In the genomic region with DNA sequence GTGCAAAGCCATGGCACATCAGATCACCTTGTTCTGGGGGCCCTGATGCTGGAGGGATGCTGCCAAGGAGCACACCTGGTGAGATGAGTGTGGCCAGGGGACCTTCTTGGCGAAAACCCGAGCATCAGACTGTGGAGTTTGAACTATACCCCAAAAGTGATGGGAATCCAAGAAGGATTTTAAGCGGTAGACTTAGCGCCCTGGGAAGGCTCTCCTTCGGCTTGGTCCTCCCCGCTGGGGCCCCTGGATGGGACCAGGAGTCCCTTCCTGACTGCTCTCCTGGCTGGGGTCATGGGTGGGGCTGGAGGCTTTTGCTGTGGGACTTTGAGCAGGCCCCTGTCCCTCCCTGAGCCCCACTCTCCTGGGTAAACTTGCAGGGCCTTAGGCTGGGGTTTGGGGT, we compare ENCODE assay signal across 22 cellular contexts. TPM values are rescaled to one million over a fixed set of nuclear protein-coding genes. Genes with fewer than 3 reads are reported as not detected.
DNase-seq lines count a peak whose midpoint lies in the region; ATAC-seq, FAIRE-seq and TF ChIP-seq lines count a peak whose summit lies in the region.
"Had no signal": no experiment of that assay in that cellular context is flagged by ENCODE, and none has a peak within 500 bp of the region (broad histone marks: within the 10 kb centered on the region; RNA-seq: fewer than 3 reads in every experiment).

No MANE protein-coding gene starts in this region.

- no peak for TF ChIP-seq POLR2A in HepG2 (IDR thresholded peaks at IDR 0.05; ENCODE audit: insufficient read depth in 1 of 2, low read depth in 2 of 2, low read length in 2 of 2)
- TF ChIP-seq POLR2A in right lobe of liver (IDR thresholded peaks at IDR 0.05) = no peak

- H3K4me2 ChIP-seq in HepG2 (ENCODE audit: low read depth, low read length) (no peak overlapping the region), trophoblast cell (ENCODE audit: low read length) (no peak overlapping the region)

- H3K4me1 ChIP-seq in HepG2 (ENCODE audit: insufficient read depth, low read length) = peaks cover 51% of the 10 kb centered on the region
- no peaks in the 10 kb centered on the region for H3K4me1 ChIP-seq in right lobe of liver
- H3K4me1 ChIP-seq in NT2/D1 (ENCODE audit: insufficient read depth, insufficient read length) = peaks cover 15% of the 10 kb centered on the region
- H3K4me1 ChIP-seq in trophoblast cell (ENCODE audit: control insufficient read depth in 1 of 2, insufficient read depth in 2 of 2, low read length in 2 of 2) = peaks cover 0 to 6% of the 10 kb centered on the region in 2 experiments
- H3K4me1 ChIP-seq: Caco-2 had no signal

- no peak for TF ChIP-seq RAD21 in HepG2 (CRISPR knock-in tag; IDR thresholded peaks at IDR 0.05)

- no peak overlapping the region for H2AK5ac ChIP-seq in trophoblast cell (ENCODE audit: low read length)

- H2AFZ ChIP-seq in HepG2 (ENCODE audit: low read length) (no peak overlapping the region), trophoblast cell (ENCODE audit: insufficient read depth, low read length, poor library complexity) (no peak overlapping the region)
- H2AFZ ChIP-seq: GM23248 had no signal

- H2BK12ac ChIP-seq in trophoblast cell (ENCODE audit: low read length) = no peak overlapping the region

- no peak for FAIRE-seq in HepG2 (lab: Jason Lieb, UNC)
- FAIRE-seq: G401.6, GM19239, H1 had no signal

- no peak overlapping the region for H4K12ac ChIP-seq in trophoblast cell (ENCODE audit: low read depth, low read length)

- no peak for ATAC-seq in HepG2
- ATAC-seq in right lobe of liver = no peak
- ATAC-seq in GM18873 (IDR thresholded peaks at IDR 0.05; ENCODE audit: low FRiP score, unreplicated experiment) = no peak
- ATAC-seq: CD8-positive, alpha-beta T cell had no signal

- H3K18ac ChIP-seq in trophoblast cell (ENCODE audit: low read length) = peak overlapping the region; percentile 30

- no peak for TF ChIP-seq CTCF in HepG2 (CRISPR knock-in tag; IDR thresholded peaks at IDR 0.05)
- TF ChIP-seq CTCF in right lobe of liver (IDR thresholded peaks at IDR 0.05) = no peak

- no peak overlapping the region for H4K8ac ChIP-seq in trophoblast cell (ENCODE audit: low read depth, low read length)

- no peak overlapping the region for H2BK5ac ChIP-seq in trophoblast cell (ENCODE audit: low read depth, low read length, poor library complexity)

- POLR2A ChIA-PET in HepG2 (lab: Yijun Ruan, JAX) = interaction anchor here (1.6 kb wide), 1 partner anchor 9 kb away, joined by 5 read pairs; no protein-coding TSS in a partner anchor

- H3K23ac ChIP-seq in trophoblast cell (ENCODE audit: low read length) = no peak overlapping the region

- H3K4me3 ChIP-seq in HepG2 (replicated peaks in 1 of 3; ENCODE audit: insufficient read depth in 1 of 3, low read depth in 2 of 3, low read length in 3 of 3) (no peak overlapping the region), right lobe of liver (no peak overlapping the region), NT2/D1 (ENCODE audit: insufficient read length, low read depth) (no peak overlapping the region), trophoblast cell (ENCODE audit: low read depth, low read length) (no peak overlapping the region)
- H3K4me3 ChIP-seq: GM23248 had no signal

- H3K79me1 ChIP-seq in trophoblast cell (ENCODE audit: low read length) = no peaks in the 10 kb centered on the region

- H3K27ac ChIP-seq in HepG2 (ENCODE audit: extremely low read length, insufficient read depth, low read length) (no peak overlapping the region), right lobe of liver (no peak overlapping the region), trophoblast cell (ENCODE audit: low read depth, low read length) (no peak overlapping the region)
- H3K27ac ChIP-seq: C4-2B, GM23248 had no signal

- no peaks in the 10 kb centered on the region for H3K27me3 ChIP-seq in HepG2 (ENCODE audit: control insufficient read depth in 1 of 2, insufficient read depth in 2 of 2, low read length in 2 of 2)
- H3K27me3 ChIP-seq in right lobe of liver = no peaks in the 10 kb centered on the region
- no peaks in the 10 kb centered on the region for H3K27me3 ChIP-seq in NT2/D1 (ENCODE audit: insufficient read depth, insufficient read length)
- H3K27me3 ChIP-seq in trophoblast cell (ENCODE audit: insufficient read depth, low read length) = no peaks in the 10 kb centered on the region

- H3K9me3 ChIP-seq in HepG2 (ENCODE audit: low read length) (no peaks in the 10 kb centered on the region), right lobe of liver (no peaks in the 10 kb centered on the region), NT2/D1 (ENCODE audit: insufficient read depth, low read length) (no peaks in the 10 kb centered on the region), trophoblast cell (ENCODE audit: insufficient read depth, low read depth, low read length) (peaks cover 1% of the 10 kb centered on the region)
- H3K9me3 ChIP-seq: Caco-2 had no signal

- peak overlapping the region; percentile 27 for H3K4ac ChIP-seq in trophoblast cell (ENCODE audit: low read depth, low read length)

- TF ChIP-seq EP300 in HepG2 (IDR thresholded peaks at IDR 0.05; ENCODE audit: low read depth in 2 of 2, low read length in 2 of 2) (no peak), HepG2 (CRISPR knock-in tag; IDR thresholded peaks at IDR 0.05; ENCODE audit: borderline replicate concordance) (no peak)

- in situ Hi-C loops in HepG2 (cut with HindIII; ENCODE audit: extremely low pct_ligation_motif_present, low pct_unique_long_range_greater_than_20kb) = no loop called here

- no peak overlapping the region for H3K14ac ChIP-seq in trophoblast cell (ENCODE audit: low read length)

- no peak overlapping the region for H2BK120ac ChIP-seq in trophoblast cell (ENCODE audit: insufficient read depth, low read length, poor library complexity)

- no peaks in the 10 kb centered on the region; the same call in 1 of the 2 replicates for H4K20me1 ChIP-seq in HepG2 (ENCODE audit: insufficient read depth, low read length)

- intact Hi-C loops in HepG2 (cut with micrococcal nuclease; ENCODE audit: unreplicated experiment) (no loop called here), right lobe of liver (cut with DNase I) (no loop called here)

- no peak overlapping the region for H4K91ac ChIP-seq in trophoblast cell (ENCODE audit: low read depth, low read length)

- H3K36me3 ChIP-seq in HepG2 (replicated peaks in 1 of 2; ENCODE audit: control insufficient read depth in 1 of 2, insufficient read depth in 2 of 2, low read length in 2 of 2) (peaks cover 4 to 14% of the 10 kb centered on the region in 2 experiments; a peak in 4 of 5 replicates), right lobe of liver (no peaks in the 10 kb centered on the region), NT2/D1 (ENCODE audit: insufficient read depth, insufficient read length, low read length) (peaks cover 34% of the 10 kb centered on the region), trophoblast cell (ENCODE audit: control insufficient read depth in 1 of 2, insufficient read depth in 2 of 2, low read length in 2 of 2) (peaks cover 27 to 32% of the 10 kb centered on the region in 2 experiments)

- no peak overlapping the region for H3K9ac ChIP-seq in HepG2 (ENCODE audit: insufficient read depth, low read depth, low read length)
- H3K9ac ChIP-seq in NT2/D1 (ENCODE audit: insufficient read length, low read depth) = peak overlapping the region; percentile 6
- no peak overlapping the region for H3K9ac ChIP-seq in trophoblast cell (ENCODE audit: low read length)
- H3K9ac ChIP-seq: GM23248 had no signal

- 95% methylated on average over 3 of the region's 6 CpGs for WGBS in HepG2 (ENCODE audit: low lambda C conversion rate)
- WGBS in right lobe of liver (ENCODE audit: insufficient coverage, low coverage, low lambda C conversion rate, missing lambda C conversion rate) = no CpG with 5 or more reads among the region's 6 CpGs
- WGBS in trophoblast cell (ENCODE audit: extremely low coverage, insufficient coverage, insufficient read length) = no CpG with 5 or more reads among the region's 6 CpGs

- BruUV-seq in HepG2 (replicated peaks; lab: Mats Ljungman, UMichigan) = no TSS peak

- CTCF ChIA-PET in HepG2 (lab: Yijun Ruan, JAX; ENCODE audit: low intra/inter-chr PET ratio, low total read pairs) = no interaction called here

- no peak for DNase-seq in HepG2 (ENCODE audit: low spot score)
- DNase-seq in right lobe of liver = no peak
- DNase-seq in NT2/D1 (ENCODE audit: low read depth, low spot score) = no peak
- peak; percentile 73 for DNase-seq in mesenteric fat pad (ENCODE audit: low spot score)
- no peak for DNase-seq in trophoblast cell
- DNase-seq in NCI-H2081 (lab: John Stamatoyannopoulos, UW) = no peak
- DNase-seq in SW480 (ENCODE audit: low spot score) = no peak
- DNase-seq: Caco-2; CD4-positive, CD25-positive, alpha-beta regulatory T cell; CD8-positive, alpha-beta T cell; DMS153; DND-41; H7; HCEC 1CT had no signal

- H3K79me2 ChIP-seq in HepG2 (ENCODE audit: insufficient read depth, low read length) (peaks cover 15% of the 10 kb centered on the region), trophoblast cell (ENCODE audit: control insufficient read depth, insufficient read depth, low read length, poor library complexity) (peaks cover 2% of the 10 kb centered on the region)

RNA-seq across cellular contexts. Expression of gene ZNF362, which starts 10.5 kb away (rescaled TPM):
- 8.3 TPM in 2 replicates for total RNA-seq in HepG2 (2016; rRNA removed; fragmentation: Illumina TruSeq; extraction: Trizol)
- 6.7 and 7.0 TPM in 2 replicates for total RNA-seq in HepG2 (2016; cell fraction: cytosol; rRNA removed; fragmentation: Illumina TruSeq; extraction: Trizol; ENCODE audit: low read depth)
- 7.8 and 9.0 TPM in 2 replicates for total RNA-seq in HepG2 (2016; cell fraction: insoluble cytoplasmic fraction; rRNA removed; fragmentation: Illumina TruSeq; extraction: Trizol)
- 16.5 and 17.3 TPM in 2 replicates for total RNA-seq in HepG2 (2016; cell fraction: membrane; rRNA removed; fragmentation: Illumina TruSeq; extraction: Trizol)
- total RNA-seq in HepG2 (2016; cell fraction: nucleus; rRNA removed; fragmentation: Illumina TruSeq; extraction: Trizol) = 6.2 and 7.0 TPM in 2 replicates
- polyA plus RNA-seq in HepG2 (2011; rRNA removed) = 14.2 and 16.6 TPM in 2 replicates
- 5.7 and 9.0 TPM in 2 replicates for polyA plus RNA-seq in HepG2 (2011; cell fraction: cytosol; rRNA removed)
- polyA plus RNA-seq in HepG2 (2011; cell fraction: nucleus; rRNA removed) = 18.1 and 28.2 TPM in 2 replicates
- 14.1 and 14.8 TPM in 2 replicates for polyA plus RNA-seq in HepG2 (2012)
- polyA plus RNA-seq in HepG2 (2016; cell fraction: cytosol; fragmentation: Illumina TruSeq; extraction: Trizol; ENCODE audit: low read depth) = 9.7 and 10.9 TPM in 2 replicates
- polyA plus RNA-seq in HepG2 (2016; cell fraction: insoluble cytoplasmic fraction; fragmentation: Illumina TruSeq; extraction: Trizol; ENCODE audit: low read depth) = 16.7 and 21.5 TPM in 2 replicates
- polyA plus RNA-seq in HepG2 (2016; cell fraction: membrane; fragmentation: Illumina TruSeq; extraction: Trizol; ENCODE audit: low read depth) = 25.7 and 28.3 TPM in 2 replicates
- 26.0 and 26.9 TPM in 2 replicates for polyA plus RNA-seq in HepG2 (2016; cell fraction: nucleus; fragmentation: Illumina TruSeq; extraction: Trizol; ENCODE audit: insufficient read depth, low read depth)
- 11.9 and 29.1 TPM in 2 replicates for polyA minus RNA-seq in HepG2 (2011; rRNA and poly(A)+ RNA removed; ENCODE audit: low replicate concordance)
- 9.2 and 12.5 TPM in 2 replicates for polyA minus RNA-seq in HepG2 (2011; cell fraction: cytosol; rRNA and poly(A)+ RNA removed)
- polyA minus RNA-seq in HepG2 (2011; cell fraction: nucleus; rRNA and poly(A)+ RNA removed) = 6.3 and 7.6 TPM in 2 replicates
- 1 to 10 TPM; 3.4 to 8.4 (median 7.0) TPM for total RNA-seq in right lobe of liver
- 29.6 TPM for total RNA-seq in mesenteric fat pad
- polyA plus RNA-seq in trophoblast cell (2013) = 31.7 and 34.3 TPM in 2 replicates

RNA-seq across cellular contexts. Expression of gene A3GALT2, which starts 54.1 kb away (rescaled TPM):
- not detected in 2 replicates for total RNA-seq in HepG2 (2016; rRNA removed; fragmentation: Illumina TruSeq; extraction: Trizol)
- not detected in 2 replicates for total RNA-seq in HepG2 (2016; cell fraction: cytosol; rRNA removed; fragmentation: Illumina TruSeq; extraction: Trizol; ENCODE audit: low read depth)
- not detected in 2 replicates for total RNA-seq in HepG2 (2016; cell fraction: insoluble cytoplasmic fraction; rRNA removed; fragmentation: Illumina TruSeq; extraction: Trizol)
- total RNA-seq in HepG2 (2016; cell fraction: membrane; rRNA removed; fragmentation: Illumina TruSeq; extraction: Trizol) = not detected in 2 replicates
- total RNA-seq in HepG2 (2016; cell fraction: nucleus; rRNA removed; fragmentation: Illumina TruSeq; extraction: Trizol) = not detected in 2 replicates
- polyA plus RNA-seq in HepG2 (2011; rRNA removed) = not detected in 2 replicates
- not detected in 2 replicates for polyA plus RNA-seq in HepG2 (2011; cell fraction: cytosol; rRNA removed)
- polyA plus RNA-seq in HepG2 (2011; cell fraction: nucleus; rRNA removed) = not detected in 2 replicates
- not detected in 2 replicates for polyA plus RNA-seq in HepG2 (2012)
- not detected in 2 replicates for polyA plus RNA-seq in HepG2 (2016; cell fraction: cytosol; fragmentation: Illumina TruSeq; extraction: Trizol; ENCODE audit: low read depth)
- not detected in 2 replicates for polyA plus RNA-seq in HepG2 (2016; cell fraction: insoluble cytoplasmic fraction; fragmentation: Illumina TruSeq; extraction: Trizol; ENCODE audit: low read depth)
- polyA plus RNA-seq in HepG2 (2016; cell fraction: membrane; fragmentation: Illumina TruSeq; extraction: Trizol; ENCODE audit: low read depth) = not detected in 2 replicates
- polyA plus RNA-seq in HepG2 (2016; cell fraction: nucleus; fragmentation: Illumina TruSeq; extraction: Trizol; ENCODE audit: insufficient read depth, low read depth) = not detected in 2 replicates
- polyA minus RNA-seq in HepG2 (2011; rRNA and poly(A)+ RNA removed; ENCODE audit: low replicate concordance) = not detected in 2 replicates
- not detected in 2 replicates for polyA minus RNA-seq in HepG2 (2011; cell fraction: cytosol; rRNA and poly(A)+ RNA removed)
- not detected in 2 replicates for polyA minus RNA-seq in HepG2 (2011; cell fraction: nucleus; rRNA and poly(A)+ RNA removed)
- total RNA-seq in right lobe of liver = not detected
- total RNA-seq in mesenteric fat pad = not detected
- polyA plus RNA-seq in trophoblast cell (2013) = not detected in 2 replicates
- total RNA-seq: A172; Caco-2; CD4-positive, CD25-positive, alpha-beta regulatory T cell; CD8-positive, alpha-beta T cell; GM23248; H1; H7 had no signal
- polyA plus RNA-seq: BJ; CD4-positive, CD25-positive, alpha-beta regulatory T cell; GM23248; H1 had no signal
